10 cellular contexts compared by ENCODE assay signal in the genomic region with DNA sequence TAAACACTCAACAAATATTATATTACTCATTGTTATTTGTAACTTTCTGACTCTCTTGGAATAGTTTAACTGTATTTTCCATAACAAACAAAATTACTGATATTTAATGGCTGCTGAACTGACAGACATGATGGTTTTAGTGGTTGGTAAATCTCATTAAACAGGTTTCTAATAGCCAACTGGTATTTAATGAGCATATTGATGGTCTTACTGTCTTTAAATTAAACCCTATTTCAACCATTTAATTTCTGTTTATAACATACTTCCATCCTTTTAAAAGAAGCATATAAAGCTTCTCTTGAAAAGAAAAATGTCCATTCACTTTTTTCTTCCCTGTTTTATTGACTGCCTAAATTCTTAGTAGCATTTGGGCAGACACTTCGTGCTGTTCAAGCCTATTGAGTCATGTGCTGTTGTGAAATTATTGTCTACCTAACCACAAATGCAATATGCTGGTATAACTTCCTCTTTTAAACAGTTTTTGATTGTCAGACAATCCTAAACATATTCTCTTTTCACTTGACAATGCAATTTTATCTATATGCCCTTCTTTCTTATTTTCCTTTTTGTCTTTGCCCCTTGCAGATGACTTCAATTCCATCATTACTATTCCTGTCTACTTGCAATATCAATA.
DNase-seq lines count a peak whose midpoint lies in the region; ATAC-seq and TF ChIP-seq lines count a peak whose summit lies in the region.
"Had no signal": no experiment of that assay in that cellular context is flagged by ENCODE, and none has a peak within 500 bp of the region (broad histone marks: within the 10 kb centered on the region; RNA-seq: fewer than 3 reads in every experiment).

No MANE protein-coding gene starts in this region.

- H3K36me3 ChIP-seq in cardiac muscle cell (no peaks in the 10 kb centered on the region), left ventricle myocardium inferior (no peaks in the 10 kb centered on the region), upper lobe of right lung (no peaks in the 10 kb centered on the region)

- H3K27ac ChIP-seq in cardiac muscle cell (peak overlapping the region; percentile 70), left ventricle myocardium inferior (replicated peaks) (no peak overlapping the region), upper lobe of right lung (no peak overlapping the region)

- H3K4me3 ChIP-seq in cardiac muscle cell (no peak overlapping the region), left ventricle myocardium inferior (no peak overlapping the region), upper lobe of right lung (no peak overlapping the region)

- ATAC-seq in HG03135 (IDR thresholded peaks at IDR 0.05; ENCODE audit: unreplicated experiment), result peak; percentile 75
- peak; percentile 75 for ATAC-seq in upper lobe of right lung
- ATAC-seq: Panc1 had no signal

- peak in 1 of 2 donors; percentile 70 for DNase-seq in cardiac muscle cell (ENCODE audit: low read depth in 1 of 2, low spot score in 1 of 2)
- no peak for DNase-seq in left ventricle myocardium inferior
- peak; percentile 3 for DNase-seq in UCSD-AML1 (lab: John Stamatoyannopoulos, UW; ENCODE audit: unreplicated experiment)
- DNase-seq in upper lobe of right lung, result no peak
- no peak for DNase-seq in NCI-H2029 treated with DMSO at 0.1 percent for 48 hours (lab: John Stamatoyannopoulos, UW)
- no peak for DNase-seq in pons (ENCODE audit: low spot score)
- DNase-seq in GM20000 (ENCODE audit: low spot score), result no peak
- DNase-seq: effector CD4-positive, alpha-beta T cell had no signal

- intact Hi-C loops in left ventricle myocardium inferior (cut with micrococcal nuclease) (no loop called here), upper lobe of right lung (cut with DNase I) (no loop called here)

- TF ChIP-seq CTCF in cardiac muscle cell (IDR thresholded peaks at IDR 0.05; ENCODE audit: low read depth, low read length), result no peak
- TF ChIP-seq CTCF in left ventricle myocardium inferior (IDR thresholded peaks at IDR 0.05; ENCODE audit: borderline replicate concordance), result no peak
- TF ChIP-seq CTCF in upper lobe of right lung (IDR thresholded peaks at IDR 0.05), result no peak
- TF ChIP-seq CTCF in GM20000 (IDR thresholded peaks at IDR 0.05; ENCODE audit: extremely low read depth, missing control alignments), result no peak

- peaks cover 28% of the 10 kb centered on the region for H3K4me1 ChIP-seq in cardiac muscle cell (ENCODE audit: low read depth)
- peaks cover 25% of the 10 kb centered on the region for H3K4me1 ChIP-seq in left ventricle myocardium inferior
- H3K4me1 ChIP-seq in upper lobe of right lung, result peaks cover 14% of the 10 kb centered on the region

- H3K9me3 ChIP-seq in cardiac muscle cell (ENCODE audit: low read depth) (no peaks in the 10 kb centered on the region), left ventricle myocardium inferior (replicated peaks) (no peaks in the 10 kb centered on the region), upper lobe of right lung (no peaks in the 10 kb centered on the region)

- H3K27me3 ChIP-seq in cardiac muscle cell (no peaks in the 10 kb centered on the region), left ventricle myocardium inferior (ENCODE audit: low read depth) (no peaks in the 10 kb centered on the region), upper lobe of right lung (no peaks in the 10 kb centered on the region)
